13 cellular contexts compared by ENCODE assay signal in genomic region chr9:92424340-92424739, GRCh38. TPM values are rescaled to one million over a fixed set of nuclear protein-coding genes. Genes with fewer than 3 reads are reported as not detected.
DNase-seq lines count a peak whose midpoint lies in the region; ATAC-seq and TF ChIP-seq lines count a peak whose summit lies in the region.
"Had no signal": no experiment of that assay in that cellular context is flagged by ENCODE, and none has a peak within 500 bp of the region (broad histone marks: within the 10 kb centered on the region; RNA-seq: fewer than 3 reads in every experiment).

A gene with protein sequence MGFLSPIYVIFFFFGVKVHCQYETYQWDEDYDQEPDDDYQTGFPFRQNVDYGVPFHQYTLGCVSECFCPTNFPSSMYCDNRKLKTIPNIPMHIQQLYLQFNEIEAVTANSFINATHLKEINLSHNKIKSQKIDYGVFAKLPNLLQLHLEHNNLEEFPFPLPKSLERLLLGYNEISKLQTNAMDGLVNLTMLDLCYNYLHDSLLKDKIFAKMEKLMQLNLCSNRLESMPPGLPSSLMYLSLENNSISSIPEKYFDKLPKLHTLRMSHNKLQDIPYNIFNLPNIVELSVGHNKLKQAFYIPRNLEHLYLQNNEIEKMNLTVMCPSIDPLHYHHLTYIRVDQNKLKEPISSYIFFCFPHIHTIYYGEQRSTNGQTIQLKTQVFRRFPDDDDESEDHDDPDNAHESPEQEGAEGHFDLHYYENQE (minus strand): TSS chr9:92424471. CDS start chr9:92417558, 6,913 bp downstream.

- H3K27me3 ChIP-seq in mammary epithelial cell (ENCODE audit: insufficient read depth, low read length) (no peaks in the 10 kb centered on the region), rectal smooth muscle tissue (ENCODE audit: control insufficient read depth, insufficient read depth, low read length) (no peaks in the 10 kb centered on the region)

- in situ Hi-C loops in mammary epithelial cell (cut with MboI; ENCODE audit: low sequenced_read_pairs in 2 of 2) = no loop called here

- BruUV-seq in MCF 10A (replicated peaks; lab: Mats Ljungman, UMichigan) (no TSS peak), mammary epithelial cell (replicated peaks; lab: Mats Ljungman, UMichigan) (no TSS peak)

- POLR2A ChIA-PET in MCF 10A (lab: Yijun Ruan, JAX) = interaction anchor here (1.2 to 1.5 kb wide), 3 partner anchors 10 to 82 kb away, joined by 3 to 4 read pairs (median 4); no protein-coding TSS in a partner anchor

- H3K36me3 ChIP-seq in mammary epithelial cell (ENCODE audit: insufficient read depth, low read length) (no peaks in the 10 kb centered on the region), rectal smooth muscle tissue (ENCODE audit: control insufficient read depth, insufficient read depth, low read length) (no peaks in the 10 kb centered on the region)

- intact Hi-C loops in MCF 10A (cut with micrococcal nuclease) = no loop called here
- intact Hi-C loops in mammary epithelial cell (cut with micrococcal nuclease) = no loop called here

- H3K4me3 ChIP-seq in mammary epithelial cell (replicated peaks in 1 of 3; ENCODE audit: insufficient read depth in 1 of 3, low read depth in 2 of 3, low read length in 3 of 3) = no peak within 1 kb of the TSS
- no peak within 1 kb of the TSS for H3K4me3 ChIP-seq in rectal smooth muscle tissue (ENCODE audit: low read length)

- CTCF ChIA-PET in MCF 10A (lab: Yijun Ruan, JAX) = interaction anchor here (0.5 kb wide), 1 partner anchor 93 kb away, joined by 3 read pairs; no protein-coding TSS in a partner anchor
- CTCF ChIA-PET in mammary epithelial cell (lab: Charles Lee; ENCODE audit: low non-redundant PET) = no interaction called here

- H3K4me3 Mint-ChIP-seq in MCF 10A (ENCODE audit: unreplicated experiment) = peak within 1 kb of the TSS; percentile 51
- H3K4me3 Mint-ChIP-seq: activated CD4-positive, alpha-beta T cell treated with anti-CD3 and anti-CD28 coated beads for 36 hours; activated T-cell treated with anti-CD3 and anti-CD28 coated beads, Interleukin-2, amount 50 U/mL, for 4 hours; stimulated activated naive CD8-positive, alpha-beta T cell treated with anti-CD3 and anti-CD28 coated beads, Interleukin-15, amount 100 ng/mL, for 72 hours had no signal

- no peak for TF ChIP-seq CTCF in MCF 10A (IDR thresholded peaks at IDR 0.05; ENCODE audit: unreplicated experiment)
- TF ChIP-seq CTCF in mammary epithelial cell (conservative IDR thresholded peaks at IDR 0.05 in 1 of 2, IDR thresholded peaks at IDR 0.05 in 1 of 2; ENCODE audit: extremely low read depth in 1 of 2, insufficient read depth in 1 of 2, low read depth in 1 of 2, low read length in 2 of 2) = no peak

- H3K9ac ChIP-seq in mammary epithelial cell (ENCODE audit: insufficient read depth, low read length) = no peak within 1 kb of the TSS
- H3K9ac ChIP-seq in rectal smooth muscle tissue (ENCODE audit: low read length) = no peak within 1 kb of the TSS

- H3K27ac ChIP-seq in mammary epithelial cell (ENCODE audit: insufficient read depth, low read depth, low read length) (no peak within 1 kb of the TSS), rectal smooth muscle tissue (ENCODE audit: low read depth, low read length) (peak within 1 kb of the TSS; percentile 37)

- DNase-seq in MCF 10A (ENCODE audit: unreplicated experiment) (no peak), mammary epithelial cell (no peak), fibroblast of the conjunctiva (ENCODE audit: low read depth) (peak; percentile 23), germinal center (ENCODE audit: low spot score) (no peak), NCI-H2107 (lab: John Stamatoyannopoulos, UW) (no peak), middle frontal gyrus (ENCODE audit: extremely low spot score, low spot score) (no peak)
- no peak for DNase-seq in activated naive CD4-positive, alpha-beta T cell treated with anti-CD3 and anti-CD28 coated beads, Interleukin-2, amount 50 U/mL, for 72 hours (ENCODE audit: low spot score in 2 of 2)
- DNase-seq: activated CD4-positive, alpha-beta T cell treated with anti-CD3 and anti-CD28 coated beads for 36 hours; activated T-cell treated with anti-CD3 and anti-CD28 coated beads, Interleukin-2, amount 50 U/mL, for 4 hours; Caco-2; stimulated activated naive CD8-positive, alpha-beta T cell treated with anti-CD3 and anti-CD28 coated beads, Interleukin-15, amount 100 ng/mL, for 72 hours had no signal

- 89% methylated on average over 1 of the region's 1 CpG for WGBS in mammary epithelial cell (ENCODE audit: low coverage, missing lambda C conversion rate)

- dilution Hi-C loops in mammary epithelial cell (cut with HindIII; ENCODE audit: low sequenced_read_pairs) = no loop called here

- no peaks in the 10 kb centered on the region for H3K27me3 Mint-ChIP-seq in MCF 10A (ENCODE audit: insufficient read depth, unreplicated experiment)
- H3K27me3 Mint-ChIP-seq: activated CD4-positive, alpha-beta T cell treated with anti-CD3 and anti-CD28 coated beads for 36 hours; stimulated activated naive CD8-positive, alpha-beta T cell treated with anti-CD3 and anti-CD28 coated beads, Interleukin-15, amount 100 ng/mL, for 72 hours had no signal

- H3K27ac Mint-ChIP-seq in MCF 10A (ENCODE audit: low read depth, unreplicated experiment) = peak within 1 kb of the TSS; percentile 60
- H3K27ac Mint-ChIP-seq in activated naive CD4-positive, alpha-beta T cell treated with anti-CD3 and anti-CD28 coated beads, Interleukin-2, amount 50 U/mL, for 72 hours = no peak within 1 kb of the TSS
- H3K27ac Mint-ChIP-seq: activated CD4-positive, alpha-beta T cell treated with anti-CD3 and anti-CD28 coated beads for 36 hours; stimulated activated naive CD8-positive, alpha-beta T cell treated with anti-CD3 and anti-CD28 coated beads, Interleukin-15, amount 100 ng/mL, for 72 hours had no signal

- no peaks in the 10 kb centered on the region for H3K4me1 ChIP-seq in mammary epithelial cell (ENCODE audit: insufficient read depth, low read length)
- no peaks in the 10 kb centered on the region for H3K4me1 ChIP-seq in rectal smooth muscle tissue (ENCODE audit: control insufficient read depth, insufficient read depth, low read length)
- H3K4me1 ChIP-seq: Caco-2 had no signal

- no peaks in the 10 kb centered on the region for H3K79me2 ChIP-seq in mammary epithelial cell (ENCODE audit: insufficient read depth, low read length)

- H3K36me3 Mint-ChIP-seq in MCF 10A (ENCODE audit: insufficient read depth, unreplicated experiment) = no peaks in the 10 kb centered on the region
- peaks cover 0 to 6% of the 10 kb centered on the region in 2 donors for H3K36me3 Mint-ChIP-seq in activated naive CD4-positive, alpha-beta T cell treated with anti-CD3 and anti-CD28 coated beads, Interleukin-2, amount 50 U/mL, for 72 hours

- H3K4me2 ChIP-seq in mammary epithelial cell (ENCODE audit: insufficient read depth, low read depth, low read length) = no peak within 1 kb of the TSS

- no peak within 1 kb of the TSS for H2AFZ ChIP-seq in mammary epithelial cell (ENCODE audit: low read depth, low read length)

- no peaks in the 10 kb centered on the region for H4K20me1 ChIP-seq in mammary epithelial cell (ENCODE audit: insufficient read depth, low read length)

- no peaks in the 10 kb centered on the region for H3K9me3 Mint-ChIP-seq in MCF 10A (ENCODE audit: unreplicated experiment)
- H3K9me3 Mint-ChIP-seq in activated naive CD4-positive, alpha-beta T cell treated with anti-CD3 and anti-CD28 coated beads, Interleukin-2, amount 50 U/mL, for 72 hours = no peaks in the 10 kb centered on the region
- H3K9me3 Mint-ChIP-seq: activated T-cell treated with anti-CD3 and anti-CD28 coated beads, Interleukin-2, amount 50 U/mL, for 4 hours; stimulated activated naive CD8-positive, alpha-beta T cell treated with anti-CD3 and anti-CD28 coated beads, Interleukin-15, amount 100 ng/mL, for 72 hours had no signal

- H3K9me3 ChIP-seq in mammary epithelial cell (replicated peaks; ENCODE audit: insufficient read depth, low read length) = no peaks in the 10 kb centered on the region
- H3K9me3 ChIP-seq: Caco-2 had no signal

- ATAC-seq in activated naive CD4-positive, alpha-beta T cell treated with anti-CD3 and anti-CD28 coated beads, Interleukin-2, amount 50 U/mL, for 72 hours = no peak
- ATAC-seq: activated CD4-positive, alpha-beta T cell treated with anti-CD3 and anti-CD28 coated beads for 36 hours; activated T-cell treated with anti-CD3 and anti-CD28 coated beads, Interleukin-2, amount 50 U/mL, for 4 hours; stimulated activated naive CD8-positive, alpha-beta T cell treated with anti-CD3 and anti-CD28 coated beads, Interleukin-15, amount 100 ng/mL, for 72 hours had no signal

- peaks cover 23% of the 10 kb centered on the region for H3K4me1 Mint-ChIP-seq in MCF 10A (ENCODE audit: insufficient read depth, unreplicated experiment)
- H3K4me1 Mint-ChIP-seq: activated CD4-positive, alpha-beta T cell treated with anti-CD3 and anti-CD28 coated beads for 36 hours; stimulated activated naive CD8-positive, alpha-beta T cell treated with anti-CD3 and anti-CD28 coated beads, Interleukin-15, amount 100 ng/mL, for 72 hours had no signal

RNA-seq across cellular contexts. Expression of the gene that starts here (rescaled TPM):
- 0.61 and 1.4 TPM in 2 replicates for total RNA-seq in MCF 10A (2022)
- not detected for total RNA-seq in mammary epithelial cell
- polyA plus RNA-seq in mammary epithelial cell = not detected
- not detected for polyA minus RNA-seq in mammary epithelial cell
- not detected for total RNA-seq in activated naive CD4-positive, alpha-beta T cell treated with anti-CD3 and anti-CD28 coated beads, Interleukin-2, amount 50 U/mL, for 72 hours
- total RNA-seq: A172; activated CD4-positive, alpha-beta T cell treated with anti-CD3 and anti-CD28 coated beads for 36 hours; activated T-cell treated with anti-CD3 and anti-CD28 coated beads, Interleukin-2, amount 50 U/mL, for 4 hours; Caco-2 had no signal
